In genomic region chr5:93079046-93079445, GRCh38 we compare ENCODE assay signal across 12 cellular contexts.
DNase-seq lines count a peak whose midpoint lies in the region; ATAC-seq and TF ChIP-seq lines count a peak whose summit lies in the region.
"Had no signal": no experiment of that assay in that cellular context is flagged by ENCODE, and none has a peak within 500 bp of the region (broad histone marks: within the 10 kb centered on the region; RNA-seq: fewer than 3 reads in every experiment).

No MANE protein-coding gene starts in this region.

- WGBS in IMR-90 (ENCODE audit: extremely low coverage in 2 of 2, insufficient read length in 1 of 2), 2 experiments, result no CpG with 5 or more reads among the region's 2 CpGs
- 38% methylated on average over 2 of the region's 2 CpGs for WGBS in SK-N-SH (ENCODE audit: low lambda C conversion rate)

- H3K4me1 ChIP-seq in IMR-90 (ENCODE audit: control insufficient read depth, insufficient read depth, low read length) (peaks cover 4% of the 10 kb centered on the region), SK-N-SH (ENCODE audit: control insufficient read depth in 1 of 2, insufficient read depth in 2 of 2, low read depth in 1 of 2, low read length in 1 of 2) (peaks cover 13 to 16% of the 10 kb centered on the region in 2 experiments; a peak in 3 of 4 replicates), right atrium auricular region (peaks cover 0 to 14% of the 10 kb centered on the region in 2 donors), skeletal muscle satellite cell (ENCODE audit: control insufficient read depth, insufficient read depth, low read length) (peaks cover 46% of the 10 kb centered on the region)

- in situ Hi-C loops in IMR-90 (cut with MboI; ENCODE audit: low sequenced_read_pairs), result loop anchor here (25.0 kb wide), 1 partner anchor 767 kb away; no protein-coding TSS in a partner anchor

- peak overlapping the region; percentile 98 for H2BK5ac ChIP-seq in IMR-90 (ENCODE audit: low read depth, low read length, poor library complexity, severe bottlenecking)

- peak overlapping the region; percentile 82; the same call in 1 of the 2 replicates for H3K18ac ChIP-seq in IMR-90 (ENCODE audit: low read depth, low read length)

- H3F3A ChIP-seq in SK-N-SH (replicated peaks; ENCODE audit: insufficient read depth), result peaks cover 31% of the 10 kb centered on the region

- TF ChIP-seq CTCF in IMR-90 (conservative IDR thresholded peaks at IDR 0.05; ENCODE audit: low read depth, low read length) (no peak), SK-N-SH (IDR thresholded peaks at IDR 0.05) (no peak), right atrium auricular region (IDR thresholded peaks at IDR 0.05) (no peak)

- DNase-seq in IMR-90 (no peak), SK-N-SH (no peak), right atrium auricular region (ENCODE audit: low spot score) (no peak), putamen (ENCODE audit: low spot score) (no peak), NCI-H524 treated with DMSO at 0.1 percent for 48 hours (lab: John Stamatoyannopoulos, UW) (no peak)
- DNase-seq: activated CD8-positive, alpha-beta T cell treated with anti-CD3 and anti-CD28 coated beads for 36 hours; activated naive CD8-positive, alpha-beta T cell treated with anti-CD3 and anti-CD28 coated beads for 36 hours; effector CD8-positive, alpha-beta T cell; NCI-H1930 had no signal

- H3K79me2 ChIP-seq in SK-N-SH (ENCODE audit: insufficient read depth), result no peaks in the 10 kb centered on the region

- peak overlapping the region; percentile 96 for H2BK120ac ChIP-seq in IMR-90 (ENCODE audit: low read depth, low read length)

- H3K79me1 ChIP-seq in IMR-90 (ENCODE audit: low read depth in 1 of 2, low read length in 2 of 2), result no peaks in the 10 kb centered on the region

- TF ChIP-seq EP300 in SK-N-SH (IDR thresholded peaks at IDR 0.05; ENCODE audit: borderline replicate concordance in 1 of 2, low read depth in 1 of 2, low read length in 1 of 2), result no peak

- H3K4me3 ChIP-seq in IMR-90 (ENCODE audit: insufficient read depth, low read depth, low read length) (no peak overlapping the region), SK-N-SH (ENCODE audit: low read depth in 2 of 2, low read length in 1 of 2) (peak overlapping the region; percentile 24 to 25; a peak in 1 of 4 replicates), right atrium auricular region (no peak overlapping the region), skeletal muscle satellite cell (ENCODE audit: low read length) (peak overlapping the region; percentile 15)
- H3K4me3 ChIP-seq: skin epidermis had no signal

- H3K4ac ChIP-seq in IMR-90 (ENCODE audit: low read depth, low read length), result peak overlapping the region; percentile 91

- POLR2A ChIA-PET in IMR-90 (lab: Charles Lee; ENCODE audit: unreplicated experiment), result no interaction called here
- POLR2A ChIA-PET in SK-N-SH (lab: Yijun Ruan, JAX), result no interaction called here

- dilution Hi-C loops in IMR-90 (cut with HindIII; ENCODE audit: low sequenced_read_pairs, unreplicated experiment), result no loop called here

- H2AFZ ChIP-seq in IMR-90 (replicated peaks; ENCODE audit: low read length, poor library complexity) (no peak overlapping the region), SK-N-SH (ENCODE audit: low read depth) (no peak overlapping the region)

- peaks cover 3% of the 10 kb centered on the region; the same call in 1 of the 2 replicates for H3K9me1 ChIP-seq in IMR-90 (ENCODE audit: insufficient read depth, low read length)

- ATAC-seq in IMR-90 (ENCODE audit: low read depth) (no peak), GM19463 (IDR thresholded peaks at IDR 0.05; ENCODE audit: unreplicated experiment) (no peak)
- ATAC-seq: activated CD8-positive, alpha-beta T cell treated with anti-CD3 and anti-CD28 coated beads for 36 hours had no signal

- intact Hi-C loops in IMR-90 (cut with micrococcal nuclease), result loop anchor here (2.0 to 10.0 kb wide), 6 partner anchors 162 to 764 kb away; partner anchors contain the start of gene NR2F1

- H3K23ac ChIP-seq in IMR-90 (ENCODE audit: low read depth, low read length), result peak overlapping the region; percentile 74

- peak overlapping the region; percentile 41 for H3K27ac ChIP-seq in IMR-90 (ENCODE audit: insufficient read depth, low read length)
- H3K27ac ChIP-seq in SK-N-SH (ENCODE audit: low read depth in 2 of 2, low read length in 1 of 2), result peak overlapping the region; percentile 84 to 88
- H3K27ac ChIP-seq in right atrium auricular region, result peak overlapping the region; percentile 10 to 49
- H3K27ac ChIP-seq: skin epidermis had no signal

- peak overlapping the region; percentile 30 to 82; a peak in 3 of 4 replicates for H4K8ac ChIP-seq in IMR-90 (ENCODE audit: low read depth in 2 of 2, low read length in 2 of 2)

- no peak for TF ChIP-seq RAD21 in IMR-90 (IDR thresholded peaks at IDR 0.05; ENCODE audit: low read length)
- TF ChIP-seq RAD21 in SK-N-SH (IDR thresholded peaks at IDR 0.05; ENCODE audit: low read length), result no peak

- H3K9me3 ChIP-seq in IMR-90 (ENCODE audit: control insufficient read depth, insufficient read depth, low read length) (no peaks in the 10 kb centered on the region), SK-N-SH (no peaks in the 10 kb centered on the region), right atrium auricular region (no peaks in the 10 kb centered on the region), skeletal muscle satellite cell (replicated peaks; ENCODE audit: low read length) (no peaks in the 10 kb centered on the region)

- H4K5ac ChIP-seq in IMR-90 (ENCODE audit: low read depth, low read length), result peak overlapping the region; percentile 62; the same call in 1 of the 2 replicates

- H3K9ac ChIP-seq in IMR-90 (ENCODE audit: low read depth, low read length), result peak overlapping the region; percentile 37; the same call in 1 of the 2 replicates
- peak overlapping the region; percentile 25; the same call in 1 of the 2 replicates for H3K9ac ChIP-seq in SK-N-SH
- peak overlapping the region; percentile 60 for H3K9ac ChIP-seq in skeletal muscle satellite cell (ENCODE audit: low read depth, low read length)

- no peak overlapping the region for H2AK9ac ChIP-seq in IMR-90 (replicated peaks; ENCODE audit: low read depth, low read length, poor library complexity)

- H2BK15ac ChIP-seq in IMR-90 (ENCODE audit: low read depth, low read length), result peak overlapping the region; percentile 67; the same call in 2 of the 3 replicates

- BruUV-seq in IMR-90 (replicated peaks; lab: Mats Ljungman, UMichigan), result no TSS peak

- H3K9me2 ChIP-seq in SK-N-SH, result no peaks in the 10 kb centered on the region

- no peak for TF ChIP-seq POLR2A in IMR-90 (IDR thresholded peaks at IDR 0.05; ENCODE audit: low read depth, low read length)

- H3K4me2 ChIP-seq in IMR-90 (ENCODE audit: low read depth, low read length) (peak overlapping the region; percentile 64; the same call in 1 of the 2 replicates), SK-N-SH (peak overlapping the region; percentile 58), skeletal muscle satellite cell (ENCODE audit: low read length) (peak overlapping the region; percentile 55)

- peak overlapping the region; percentile 87 for H3K56ac ChIP-seq in IMR-90 (ENCODE audit: extremely low read depth, insufficient read depth, low read length)

- H3K36me3 ChIP-seq in IMR-90 (ENCODE audit: control insufficient read depth, insufficient read depth, low read length), result no peaks in the 10 kb centered on the region
- H3K36me3 ChIP-seq in SK-N-SH (replicated peaks in 1 of 2; ENCODE audit: control insufficient read depth in 1 of 2, insufficient read depth in 2 of 2, low read length in 1 of 2), result no peaks in the 10 kb centered on the region
- no peaks in the 10 kb centered on the region for H3K36me3 ChIP-seq in right atrium auricular region
- peaks cover 8% of the 10 kb centered on the region for H3K36me3 ChIP-seq in skeletal muscle satellite cell (ENCODE audit: insufficient read depth, low read length)

- H3K14ac ChIP-seq in IMR-90 (replicated peaks; ENCODE audit: low read depth, low read length), result peak overlapping the region; percentile 76

- H2AK5ac ChIP-seq in IMR-90 (ENCODE audit: low read depth, low read length), result peak overlapping the region; percentile 62

- CTCF ChIA-PET in IMR-90 (lab: Yijun Ruan, JAX) (interaction anchor here (0.5 kb wide), 1 partner anchor 25 kb away, joined by 3 read pairs; no protein-coding TSS in a partner anchor), SK-N-SH (lab: Yijun Ruan, JAX) (no interaction called here)

- H2BK20ac ChIP-seq in IMR-90 (ENCODE audit: low read depth, low read length), result peak overlapping the region; percentile 92

- H3K27me3 ChIP-seq in IMR-90 (ENCODE audit: control insufficient read depth, insufficient read depth, low read length), result no peaks in the 10 kb centered on the region
- H3K27me3 ChIP-seq in SK-N-SH (ENCODE audit: insufficient read depth), result no peaks in the 10 kb centered on the region
- no peaks in the 10 kb centered on the region for H3K27me3 ChIP-seq in right atrium auricular region
- H3K27me3 ChIP-seq in skeletal muscle satellite cell (ENCODE audit: control insufficient read depth, insufficient read depth, low read length), result no peaks in the 10 kb centered on the region

- H4K20me1 ChIP-seq in IMR-90 (ENCODE audit: insufficient read depth, low read length) (no peaks in the 10 kb centered on the region; the same call in 1 of the 2 replicates), SK-N-SH (ENCODE audit: insufficient read depth) (no peaks in the 10 kb centered on the region)

- H4K91ac ChIP-seq in IMR-90 (ENCODE audit: insufficient read depth, low read depth, low read length), result peak overlapping the region; percentile 81

TF ChIP-seq in IMR-90, 13 proteins besides CTCF, POLR2A, EP300 and RAD21 (continues in another document):
- TF ChIP-seq FOS (IDR thresholded peaks at IDR 0.05; ENCODE audit: low read depth, low read length) (no peak), RCOR1 (IDR thresholded peaks at IDR 0.05; ENCODE audit: insufficient replicate concordance, low read length) (no peak), MAZ (IDR thresholded peaks at IDR 0.05; ENCODE audit: borderline replicate concordance, low read depth, low read length) (no peak)

TF ChIP-seq in SK-N-SH, 30 proteins besides CTCF, POLR2A, EP300 and RAD21 (continues in another document):
- no peak for TF ChIP-seq ZBTB33 (IDR thresholded peaks at IDR 0.05; ENCODE audit: borderline replicate concordance, low read depth)
- TF ChIP-seq JUND (IDR thresholded peaks at IDR 0.05), result no peak

Comparison
In these comparisons a context has a peak if more than half of its experiments do, and no peak if none do; other contexts are left out.
1. H3K27ac ChIP-seq: peak in every context shown above with its lines; median percentile 86 in SK-N-SH; 41 in IMR-90; 30 in right atrium auricular region.
2. H3K4me3 ChIP-seq: peak in SK-N-SH (2 of 2) and skeletal muscle satellite cell (single experiment); none in IMR-90 (single experiment) and right atrium auricular region (0 of 2).
3. Peak in every context shown above with its lines, with median percentiles within 50 percentile points of each other: H3K4me2 ChIP-seq and H3K9ac ChIP-seq.